Comparison of ENCODE assay signal across 8 cellular contexts in the genomic region with DNA sequence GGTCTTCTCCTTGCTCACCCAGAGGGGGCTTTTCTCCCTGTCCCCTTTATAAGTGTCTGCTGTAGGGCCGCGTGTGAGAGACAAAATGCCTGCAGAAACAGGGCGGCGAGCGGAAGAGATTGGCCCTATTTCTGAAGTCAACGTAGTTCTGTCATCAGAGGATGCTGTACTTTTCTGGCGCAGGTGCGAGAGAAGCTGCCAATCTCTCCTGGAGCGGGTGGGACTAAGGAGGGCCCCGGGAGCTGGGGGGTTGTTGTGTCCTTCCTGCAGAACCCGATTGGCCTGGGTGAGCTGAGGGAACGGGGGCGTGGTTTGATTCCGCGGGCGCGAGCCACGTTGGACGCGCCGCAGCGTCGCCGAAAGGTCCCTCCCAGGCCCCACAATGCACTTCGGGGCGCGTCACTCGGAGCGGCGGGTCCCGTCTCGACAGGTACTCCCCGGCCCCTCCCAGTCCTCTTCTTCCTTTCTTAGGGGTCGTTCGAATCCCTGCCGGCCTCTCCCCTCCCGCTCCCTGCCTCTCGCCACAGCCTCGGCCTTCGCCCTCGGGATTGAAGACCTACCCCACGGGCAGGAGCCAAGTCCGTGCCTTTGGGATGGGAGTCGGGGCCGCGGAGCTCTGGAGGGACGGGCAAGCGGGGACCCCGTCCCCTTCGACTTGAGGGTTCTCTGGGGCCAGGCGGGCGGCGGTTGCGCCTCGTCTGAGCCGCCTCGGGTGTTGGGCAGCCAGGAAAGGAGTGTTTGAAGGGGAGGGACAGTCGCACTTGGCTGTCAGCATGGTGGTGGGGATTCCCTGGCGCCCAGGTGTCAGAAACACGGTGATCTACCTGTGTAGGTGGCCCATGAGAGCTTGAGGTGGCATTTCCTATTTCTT. TPM values are rescaled to one million over a fixed set of nuclear protein-coding genes. Genes with fewer than 3 reads are reported as not detected.
DNase-seq lines count a peak whose midpoint lies in the region; ATAC-seq and TF ChIP-seq lines count a peak whose summit lies in the region.

A gene with protein sequence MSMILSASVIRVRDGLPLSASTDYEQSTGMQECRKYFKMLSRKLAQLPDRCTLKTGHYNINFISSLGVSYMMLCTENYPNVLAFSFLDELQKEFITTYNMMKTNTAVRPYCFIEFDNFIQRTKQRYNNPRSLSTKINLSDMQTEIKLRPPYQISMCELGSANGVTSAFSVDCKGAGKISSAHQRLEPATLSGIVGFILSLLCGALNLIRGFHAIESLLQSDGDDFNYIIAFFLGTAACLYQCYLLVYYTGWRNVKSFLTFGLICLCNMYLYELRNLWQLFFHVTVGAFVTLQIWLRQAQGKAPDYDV (plus strand): TSS at position 387 of the 871 bp plus-strand sequence. CDS start 7,275 bp downstream, outside the sequence.

- H3K9ac ChIP-seq in OCI-LY3 (ENCODE audit: low read length): peak within 1 kb of the TSS; percentile 95

- no peak for TF ChIP-seq CTCF in OCI-LY3 (IDR thresholded peaks at IDR 0.05; ENCODE audit: low read depth, low read length)

- H3K4me3 ChIP-seq in OCI-LY3 (ENCODE audit: low read length) (peak within 1 kb of the TSS; percentile 98), mononuclear cell (ENCODE audit: low read length) (peak within 1 kb of the TSS; percentile 94)

- ATAC-seq in GM21515 (IDR thresholded peaks at IDR 0.05; ENCODE audit: unreplicated experiment): peak; percentile 98

- no peaks in the 10 kb centered on the region for H3K36me3 ChIP-seq in OCI-LY3 (replicated peaks; ENCODE audit: low read depth, low read length)

- DNase-seq in D341Med (ENCODE audit: low spot score) (peak; percentile 96), HuH-7 (ENCODE audit: low spot score) (peak; percentile 97), epidermal melanocyte (ENCODE audit: insufficient read length, low spot score) (peak; percentile 83)
- peak; percentile 95 for DNase-seq in activated CD8-positive, alpha-beta memory T cell treated with anti-CD3 and anti-CD28 coated beads, Interleukin-2, amount 50 U/mL, for 48 hours
- peak; percentile 86 to 89 for DNase-seq in stimulated activated CD8-positive, alpha-beta memory T cell treated with anti-CD3 and anti-CD28 coated beads, Interleukin-4, amount 100 ng/mL, for 1 hour (ENCODE audit: low read depth in 2 of 2, low spot score in 1 of 2)

- peak within 1 kb of the TSS; percentile 58 for H3K27ac ChIP-seq in OCI-LY3 (ENCODE audit: low read length)

- H3K9me3 ChIP-seq in OCI-LY3 (ENCODE audit: insufficient read depth, low read length): no peaks in the 10 kb centered on the region
- H3K9me3 ChIP-seq in mononuclear cell (ENCODE audit: low read depth, low read length): no peaks in the 10 kb centered on the region

- peaks cover 24% of the 10 kb centered on the region for H3K79me2 ChIP-seq in OCI-LY3 (ENCODE audit: low read length)

- H2AFZ ChIP-seq in OCI-LY3 (ENCODE audit: low read depth, low read length): peak within 1 kb of the TSS; percentile 99

- H3K4me2 ChIP-seq in OCI-LY3 (ENCODE audit: low read length): peak within 1 kb of the TSS; percentile 99

- H3K4me1 ChIP-seq in OCI-LY3 (ENCODE audit: low read length): peaks cover 11% of the 10 kb centered on the region
- H3K4me1 ChIP-seq in mononuclear cell (ENCODE audit: insufficient read depth, low read length): peaks cover 14% of the 10 kb centered on the region

- H4K20me1 ChIP-seq in OCI-LY3 (ENCODE audit: insufficient read depth, low read length): no peaks in the 10 kb centered on the region

- H3K27me3 ChIP-seq in OCI-LY3 (ENCODE audit: low read depth, low read length) (no peaks in the 10 kb centered on the region), mononuclear cell (ENCODE audit: insufficient read depth, low read length) (no peaks in the 10 kb centered on the region)

RNA-seq across cellular contexts. Expression of the gene that starts here (rescaled TPM):
- total RNA-seq in mononuclear cell: 20.9 TPM

Comparison
In these comparisons a context has a peak if more than half of its experiments do, and no peak if none do; other contexts are left out.
1. Peak in every context shown above with its lines: DNase-seq, ATAC-seq, H3K4me3 ChIP-seq and H3K27ac ChIP-seq.